In the genomic region with DNA sequence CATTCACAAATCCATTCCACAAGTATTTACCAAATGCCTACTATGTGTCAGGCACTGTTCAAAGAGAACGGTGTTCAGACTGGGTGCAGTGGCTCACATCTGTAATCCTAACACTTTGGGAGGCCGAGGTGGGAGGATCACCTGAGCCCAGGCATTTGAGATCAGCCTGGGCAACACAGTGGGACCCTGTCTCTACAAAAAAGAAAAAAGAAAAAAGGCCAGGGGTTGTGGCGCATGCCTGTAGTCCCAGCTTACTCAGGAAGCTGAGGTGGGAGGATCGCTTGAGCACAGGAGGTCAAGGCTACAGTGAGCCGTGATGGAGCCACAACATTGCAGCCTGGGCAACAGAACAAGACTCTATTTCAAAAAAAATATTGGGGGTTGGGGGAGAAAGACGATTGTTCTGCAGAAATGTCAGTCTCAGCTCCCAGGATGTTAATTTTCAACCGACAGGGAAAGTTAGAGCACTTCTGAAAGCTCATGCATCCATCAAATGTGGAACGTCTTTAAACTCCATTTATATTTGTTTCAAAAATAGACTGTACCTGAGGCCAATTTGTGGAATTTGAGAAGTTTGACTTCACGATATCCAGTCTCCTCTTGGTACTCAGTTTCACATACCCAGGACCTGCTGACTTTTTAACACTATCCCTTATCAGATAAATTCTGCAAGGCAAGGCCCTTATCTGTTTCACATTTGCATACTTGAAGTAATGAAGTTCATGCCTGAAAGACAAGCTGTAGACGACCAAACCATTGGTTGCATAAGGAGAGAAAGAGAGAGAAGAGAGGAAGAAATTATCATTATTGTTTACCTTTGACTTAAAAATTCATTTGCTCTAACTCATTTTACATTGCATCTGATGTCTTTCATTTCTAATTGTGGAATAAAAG, we compare ENCODE assay signal across 1 cellular context.
TF ChIP-seq lines count a peak whose summit lies in the region.

No MANE protein-coding gene starts in this region.

TF ChIP-seq in HepG2, 621 proteins besides CTCF, POLR2A, EP300 and RAD21 (continued from another document and continues in another):
- TF ChIP-seq ELF4 (CRISPR knock-in tag; IDR thresholded peaks at IDR 0.05; ENCODE audit: borderline replicate concordance) (peak; percentile 29; the same call in 1 of the 2 replicates), MAX (IDR thresholded peaks at IDR 0.05) (peak; percentile 48; the same call in 1 of the 2 replicates), ZNF639 (CRISPR knock-in tag; conservative IDR thresholded peaks at IDR 0.05) (0 out of 2 replicates have a peak, but pooled peaks have one; percentile 36), KAT7 (CRISPR knock-in tag; IDR thresholded peaks at IDR 0.05; ENCODE audit: borderline replicate concordance) (0 out of 2 replicates have a peak, but pooled peaks have one; percentile 28), ZBTB4 (CRISPR knock-in tag; IDR thresholded peaks at IDR 0.05; ENCODE audit: borderline replicate concordance) (no peak), STAG1 (CRISPR knock-in tag; IDR thresholded peaks at IDR 0.05) (no peak), RELA (CRISPR knock-in tag; IDR thresholded peaks at IDR 0.05) (no peak), ZNF883 (CRISPR knock-in tag; IDR thresholded peaks at IDR 0.05; ENCODE audit: not compliant biosample characterization) (no peak), MAFF (IDR thresholded peaks at IDR 0.05; ENCODE audit: low read depth, low read length) (no peak), KLF9 (CRISPR knock-in tag; IDR thresholded peaks at IDR 0.05; ENCODE audit: low read depth) (0 out of 2 replicates have a peak, but pooled peaks have one; percentile 13), ATF7 (IDR thresholded peaks at IDR 0.05) (no peak), ATF7 (CRISPR knock-in tag; IDR thresholded peaks at IDR 0.05) (no peak), SKI (IDR thresholded peaks at IDR 0.05; ENCODE audit: partially characterized antibody) (peak; percentile 24), PPARG (CRISPR knock-in tag; conservative IDR thresholded peaks at IDR 0.05) (peak; percentile 68), ZNF720 (CRISPR knock-in tag; IDR thresholded peaks at IDR 0.05) (no peak), ZNF354B (CRISPR knock-in tag; IDR thresholded peaks at IDR 0.05) (peak; percentile 31; the same call in 1 of the 2 replicates), SIN3A (IDR thresholded peaks at IDR 0.05; ENCODE audit: borderline replicate concordance, low read depth, low read length) (no peak), ZNF572 (CRISPR knock-in tag; IDR thresholded peaks at IDR 0.05) (no peak), TERF1 (CRISPR knock-in tag; IDR thresholded peaks at IDR 0.05) (no peak), ZNF660 (CRISPR knock-in tag; IDR thresholded peaks at IDR 0.05; ENCODE audit: borderline replicate concordance, low read depth) (no peak), RXRA (CRISPR knock-in tag; IDR thresholded peaks at IDR 0.05) (peak; percentile 93), CHD4 (IDR thresholded peaks at IDR 0.05; ENCODE audit: borderline replicate concordance, low read length) (peak; percentile 93; the same call in 1 of the 2 replicates), SALL1 (CRISPR knock-in tag; IDR thresholded peaks at IDR 0.05) (peak; percentile 92), ZBTB39 (CRISPR knock-in tag; IDR thresholded peaks at IDR 0.05) (no peak), ZNF563 (CRISPR knock-in tag; IDR thresholded peaks at IDR 0.05) (no peak), NFYC (CRISPR knock-in tag; IDR thresholded peaks at IDR 0.05) (no peak), NKX3-1 (CRISPR knock-in tag; IDR thresholded peaks at IDR 0.05) (no peak), IRX3 (CRISPR knock-in tag; IDR thresholded peaks at IDR 0.05; ENCODE audit: borderline replicate concordance, low read depth) (no peak)
- TF ChIP-seq, protein P1, sequence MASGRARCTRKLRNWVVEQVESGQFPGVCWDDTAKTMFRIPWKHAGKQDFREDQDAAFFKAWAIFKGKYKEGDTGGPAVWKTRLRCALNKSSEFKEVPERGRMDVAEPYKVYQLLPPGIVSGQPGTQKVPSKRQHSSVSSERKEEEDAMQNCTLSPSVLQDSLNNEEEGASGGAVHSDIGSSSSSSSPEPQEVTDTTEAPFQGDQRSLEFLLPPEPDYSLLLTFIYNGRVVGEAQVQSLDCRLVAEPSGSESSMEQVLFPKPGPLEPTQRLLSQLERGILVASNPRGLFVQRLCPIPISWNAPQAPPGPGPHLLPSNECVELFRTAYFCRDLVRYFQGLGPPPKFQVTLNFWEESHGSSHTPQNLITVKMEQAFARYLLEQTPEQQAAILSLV (CRISPR knock-in tag; IDR thresholded peaks at IDR 0.05; ENCODE audit: borderline replicate concordance), result 0 out of 2 replicates have a peak, but pooled peaks have one; percentile 65
- TF ChIP-seq, protein P2, sequence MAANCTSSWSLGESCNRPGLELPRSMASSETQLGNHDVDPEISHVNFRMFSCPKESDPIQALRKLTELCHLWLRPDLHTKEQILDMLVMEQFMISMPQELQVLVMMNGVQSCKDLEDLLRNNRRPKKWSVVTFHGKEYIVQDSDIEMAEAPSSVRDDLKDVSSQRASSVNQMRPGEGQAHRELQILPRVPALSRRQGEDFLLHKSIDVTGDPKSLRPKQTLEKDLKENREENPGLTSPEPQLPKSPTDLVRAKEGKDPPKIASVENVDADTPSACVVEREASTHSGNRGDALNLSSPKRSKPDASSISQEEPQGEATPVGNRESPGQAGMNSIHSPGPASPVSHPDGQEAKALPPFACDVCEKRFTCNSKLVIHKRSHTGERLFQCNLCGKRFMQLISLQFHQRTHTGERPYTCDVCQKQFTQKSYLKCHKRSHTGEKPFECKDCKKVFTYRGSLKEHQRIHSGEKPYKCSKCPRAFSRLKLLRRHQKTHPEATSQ (CRISPR knock-in tag; IDR thresholded peaks at IDR 0.05; ENCODE audit: borderline replicate concordance), result peak; percentile 63; the same call in 1 of the 2 replicates
- TF ChIP-seq, protein P3, sequence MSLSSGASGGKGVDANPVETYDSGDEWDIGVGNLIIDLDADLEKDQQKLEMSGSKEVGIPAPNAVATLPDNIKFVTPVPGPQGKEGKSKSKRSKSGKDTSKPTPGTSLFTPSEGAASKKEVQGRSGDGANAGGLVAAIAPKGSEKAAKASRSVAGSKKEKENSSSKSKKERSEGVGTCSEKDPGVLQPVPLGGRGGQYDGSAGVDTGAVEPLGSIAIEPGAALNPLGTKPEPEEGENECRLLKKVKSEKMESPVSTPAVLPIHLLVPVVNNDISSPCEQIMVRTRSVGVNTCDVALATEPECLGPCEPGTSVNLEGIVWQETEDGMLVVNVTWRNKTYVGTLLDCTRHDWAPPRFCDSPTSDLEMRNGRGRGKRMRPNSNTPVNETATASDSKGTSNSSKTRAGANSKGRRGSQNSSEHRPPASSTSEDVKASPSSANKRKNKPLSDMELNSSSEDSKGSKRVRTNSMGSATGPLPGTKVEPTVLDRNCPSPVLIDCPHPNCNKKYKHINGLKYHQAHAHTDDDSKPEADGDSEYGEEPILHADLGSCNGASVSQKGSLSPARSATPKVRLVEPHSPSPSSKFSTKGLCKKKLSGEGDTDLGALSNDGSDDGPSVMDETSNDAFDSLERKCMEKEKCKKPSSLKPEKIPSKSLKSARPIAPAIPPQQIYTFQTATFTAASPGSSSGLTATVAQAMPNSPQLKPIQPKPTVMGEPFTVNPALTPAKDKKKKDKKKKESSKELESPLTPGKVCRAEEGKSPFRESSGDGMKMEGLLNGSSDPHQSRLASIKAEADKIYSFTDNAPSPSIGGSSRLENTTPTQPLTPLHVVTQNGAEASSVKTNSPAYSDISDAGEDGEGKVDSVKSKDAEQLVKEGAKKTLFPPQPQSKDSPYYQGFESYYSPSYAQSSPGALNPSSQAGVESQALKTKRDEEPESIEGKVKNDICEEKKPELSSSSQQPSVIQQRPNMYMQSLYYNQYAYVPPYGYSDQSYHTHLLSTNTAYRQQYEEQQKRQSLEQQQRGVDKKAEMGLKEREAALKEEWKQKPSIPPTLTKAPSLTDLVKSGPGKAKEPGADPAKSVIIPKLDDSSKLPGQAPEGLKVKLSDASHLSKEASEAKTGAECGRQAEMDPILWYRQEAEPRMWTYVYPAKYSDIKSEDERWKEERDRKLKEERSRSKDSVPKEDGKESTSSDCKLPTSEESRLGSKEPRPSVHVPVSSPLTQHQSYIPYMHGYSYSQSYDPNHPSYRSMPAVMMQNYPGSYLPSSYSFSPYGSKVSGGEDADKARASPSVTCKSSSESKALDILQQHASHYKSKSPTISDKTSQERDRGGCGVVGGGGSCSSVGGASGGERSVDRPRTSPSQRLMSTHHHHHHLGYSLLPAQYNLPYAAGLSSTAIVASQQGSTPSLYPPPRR (CRISPR knock-in tag; IDR thresholded peaks at IDR 0.05; ENCODE audit: borderline replicate concordance), result peak; percentile 55; the same call in 1 of the 2 replicates
